In the genomic region with DNA sequence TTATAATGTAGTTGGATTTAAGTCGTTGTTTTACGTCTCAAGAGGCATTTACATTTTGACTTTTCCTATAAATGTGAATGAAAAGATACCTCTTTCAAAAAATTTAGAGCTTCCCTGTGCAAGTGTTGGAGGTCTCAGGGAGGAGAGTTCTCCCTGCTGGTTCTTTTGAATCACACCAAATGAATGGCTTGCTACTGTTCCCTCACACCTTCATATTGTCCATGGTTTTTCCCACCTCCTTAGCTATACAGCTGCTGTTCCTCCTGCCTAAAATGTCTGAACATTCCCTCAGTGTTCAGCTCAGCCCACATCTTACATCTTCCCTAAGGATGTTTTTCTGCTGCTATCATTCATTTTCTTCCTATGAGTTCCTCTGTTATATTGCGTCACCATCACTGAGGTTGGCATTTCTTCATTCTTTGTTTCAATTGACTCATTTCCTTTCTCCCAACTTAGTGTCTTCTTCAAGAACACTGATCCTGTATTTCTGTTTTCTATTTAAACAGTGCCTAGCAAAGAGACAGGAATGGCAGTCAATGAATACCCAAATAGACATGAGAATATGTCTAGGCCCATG, we compare ENCODE assay signal across 11 cellular contexts. TPM values are rescaled to one million over a fixed set of nuclear protein-coding genes. Genes with fewer than 3 reads are reported as not detected.
DNase-seq lines count a peak whose midpoint lies in the region; ATAC-seq, FAIRE-seq and TF ChIP-seq lines count a peak whose summit lies in the region.
"Had no signal": no experiment of that assay in that cellular context is flagged by ENCODE, and none has a peak within 500 bp of the region (broad histone marks: within the 10 kb centered on the region; RNA-seq: fewer than 3 reads in every experiment).

No MANE protein-coding gene starts in this region.

- H2BK120ac ChIP-seq in H9 (ENCODE audit: low read depth, low read length, poor library complexity, severe bottlenecking) = no peak overlapping the region

- no peak overlapping the region for H3K9ac ChIP-seq in H9 (ENCODE audit: extremely low read depth, insufficient read length, low read length)

- H2BK15ac ChIP-seq in H9 (ENCODE audit: low read depth, low read length) = no peak overlapping the region

- H3K4me2 ChIP-seq in H9 (ENCODE audit: insufficient read depth, insufficient read length, low read length) = no peak overlapping the region

- H3K4me3 ChIP-seq in AG04449 (ENCODE audit: low read depth, low read length) (no peak overlapping the region), fibroblast of villous mesenchyme (ENCODE audit: low read depth, low read length) (no peak overlapping the region)
- H3K4me3 ChIP-seq: gastrocnemius medialis had no signal

- no peak overlapping the region for H3K4ac ChIP-seq in H9 (ENCODE audit: low read depth, low read length)

- POLR2A ChIA-PET in AG04449 (lab: Yijun Ruan, JAX) = interaction anchor here (0.7 kb wide), 1 partner anchor 186 kb away, joined by 3 read pairs; no protein-coding TSS in a partner anchor

- H3K23ac ChIP-seq in H9 (ENCODE audit: insufficient read length, low read depth, low read length) = no peak overlapping the region

- H2BK20ac ChIP-seq in H9 (ENCODE audit: low read depth, low read length, poor library complexity, severe bottlenecking) = no peak overlapping the region

- no peak for FAIRE-seq in GM19239 (lab: Jason Lieb, UNC)
- FAIRE-seq: G401.6 had no signal

- H4K8ac ChIP-seq in H9 (replicated peaks; ENCODE audit: insufficient read length, low read depth, low read length) = no peak overlapping the region

- H3K9me3 ChIP-seq in H9 (ENCODE audit: control insufficient read depth, low read depth, low read length) = no peaks in the 10 kb centered on the region
- H3K9me3 ChIP-seq: gastrocnemius medialis had no signal

- H3K79me1 ChIP-seq in H9 (ENCODE audit: insufficient read depth, low read depth, low read length, poor library complexity, severe bottlenecking) = no peaks in the 10 kb centered on the region

- H2AFZ ChIP-seq in H9 (ENCODE audit: low read length) = no peak overlapping the region

- H4K91ac ChIP-seq in H9 (ENCODE audit: insufficient read length, low read depth, low read length) = no peak overlapping the region

- H2BK5ac ChIP-seq in H9 (ENCODE audit: insufficient read length, low read length) = no peak overlapping the region

- CTCF ChIA-PET in AG04449 (lab: Yijun Ruan, JAX) = interaction anchor here (0.7 to 2.8 kb wide), 6 partner anchors 12 to 461 kb away, joined by 3 to 14 read pairs (median 4); no protein-coding TSS in a partner anchor

- H3K4me1 ChIP-seq in H9 (ENCODE audit: insufficient read depth, low read length) = no peaks in the 10 kb centered on the region
- H3K4me1 ChIP-seq: gastrocnemius medialis had no signal

- no peak for ATAC-seq in GM21786 (IDR thresholded peaks at IDR 0.05; ENCODE audit: unreplicated experiment)
- ATAC-seq: gastrocnemius medialis had no signal

- H3K4me1 Mint-ChIP-seq in H9 = no peaks in the 10 kb centered on the region
- peaks cover 6% of the 10 kb centered on the region for H3K4me1 Mint-ChIP-seq in T-helper 1 cell treated with Interleukin-12 subunit alpha and Interleukin-12 subunit beta and Interleukin-4 antibody, amounts not matched to agents 30 μg/mL and 1 μg/mL, for 36 hours (ENCODE audit: low read depth)

- no peak overlapping the region for H3K14ac ChIP-seq in H9 (ENCODE audit: insufficient read depth, low read length)

- WGBS in H9 (ENCODE audit: extremely low coverage, insufficient read length, low lambda C conversion rate) = no CpG with 5 or more reads among the region's 3 CpGs

- TF ChIP-seq CTCF in AG04449 (IDR thresholded peaks at IDR 0.05; ENCODE audit: insufficient read depth, low read length, missing control alignments) (no peak), H9 (conservative IDR thresholded peaks at IDR 0.05) (no peak), fibroblast of villous mesenchyme (IDR thresholded peaks at IDR 0.05; ENCODE audit: insufficient read depth, low read depth, low read length) (no peak)

- peak; percentile 87 for DNase-seq in AG04449 (ENCODE audit: low read depth, low spot score)
- no peak for DNase-seq in H9
- peak; percentile 85 for DNase-seq in fibroblast of villous mesenchyme (ENCODE audit: low read depth)
- DNase-seq in GM19239 (ENCODE audit: insufficient read length, low spot score) = no peak
- no peak for DNase-seq in effector CD8-positive, alpha-beta T cell (lab: John Stamatoyannopoulos, UW)
- DNase-seq in NCI-H2029 (lab: John Stamatoyannopoulos, UW) = no peak
- DNase-seq: gastrocnemius medialis, OCI-M1 had no signal

- peaks cover 10 to 23% (median 11%) of the 10 kb centered on the region in 3 experiments; a peak in 6 of 7 replicates for H3K36me3 Mint-ChIP-seq in H9 (ENCODE audit: insufficient read depth in 1 of 3, low read depth in 3 of 3)
- H3K36me3 Mint-ChIP-seq in T-helper 1 cell treated with Interleukin-12 subunit alpha and Interleukin-12 subunit beta and Interleukin-4 antibody, amounts not matched to agents 30 μg/mL and 1 μg/mL, for 36 hours (ENCODE audit: low read depth) = peaks cover 28% of the 10 kb centered on the region

- no peaks in the 10 kb centered on the region for H3K23me2 ChIP-seq in H9 (ENCODE audit: insufficient read length, low read depth, low read length, poor library complexity, severe bottlenecking)

- H3K27me3 Mint-ChIP-seq in H9 (ENCODE audit: low read depth) = no peaks in the 10 kb centered on the region
- H3K27me3 Mint-ChIP-seq in T-helper 1 cell treated with Interleukin-12 subunit alpha and Interleukin-12 subunit beta and Interleukin-4 antibody, amounts not matched to agents 30 μg/mL and 1 μg/mL, for 36 hours (ENCODE audit: low read depth) = no peaks in the 10 kb centered on the region

- no peak overlapping the region for H3K56ac ChIP-seq in H9 (ENCODE audit: insufficient read length, low read depth, low read length)

- no peaks in the 10 kb centered on the region for H4K20me1 ChIP-seq in H9 (ENCODE audit: control insufficient read depth, insufficient read depth, insufficient read length)

- H3K27ac ChIP-seq in H9 (ENCODE audit: insufficient read length, low read depth, low read length) = no peak overlapping the region
- H3K27ac ChIP-seq: gastrocnemius medialis had no signal

- H3K4me3 Mint-ChIP-seq in H9 = no peak overlapping the region
- no peak overlapping the region for H3K4me3 Mint-ChIP-seq in T-helper 1 cell treated with Interleukin-12 subunit alpha and Interleukin-12 subunit beta and Interleukin-4 antibody, amounts not matched to agents 30 μg/mL and 1 μg/mL, for 36 hours

- no peaks in the 10 kb centered on the region for H3K9me3 Mint-ChIP-seq in H9
- no peaks in the 10 kb centered on the region for H3K9me3 Mint-ChIP-seq in T-helper 1 cell treated with Interleukin-12 subunit alpha and Interleukin-12 subunit beta and Interleukin-4 antibody, amounts not matched to agents 30 μg/mL and 1 μg/mL, for 36 hours

- H2BK12ac ChIP-seq in H9 (ENCODE audit: insufficient read length, low read depth, low read length) = no peak overlapping the region

- no peak overlapping the region for H4K5ac ChIP-seq in H9 (ENCODE audit: insufficient read length, low read depth, low read length)

- peak overlapping the region in 2 of 3 experiments; percentile 14 to 15; a peak in 2 of 7 replicates for H3K27ac Mint-ChIP-seq in H9
- peak overlapping the region; percentile 1 for H3K27ac Mint-ChIP-seq in T-helper 1 cell treated with Interleukin-12 subunit alpha and Interleukin-12 subunit beta and Interleukin-4 antibody, amounts not matched to agents 30 μg/mL and 1 μg/mL, for 36 hours

- H3K27me3 ChIP-seq in H9 (ENCODE audit: insufficient read depth, low read length) = no peaks in the 10 kb centered on the region
- H3K27me3 ChIP-seq: gastrocnemius medialis had no signal

- H3T11ph ChIP-seq in H9 (ENCODE audit: low read length) = no peak overlapping the region

- H3K18ac ChIP-seq in H9 (ENCODE audit: insufficient read length, low read depth, low read length) = no peak overlapping the region

- H3K79me2 ChIP-seq in H9 (ENCODE audit: insufficient read depth, low read length) = no peaks in the 10 kb centered on the region

- H2AK5ac ChIP-seq in H9 (ENCODE audit: insufficient read length, low read length) = no peak overlapping the region

RNA-seq across cellular contexts. Expression of a gene that starts 46.0 kb away (rescaled TPM):
- total RNA-seq in H9 (2021) (102 and 103 TPM in 2 replicates), fibroblast of villous mesenchyme (174 and 189 TPM in 2 replicates)

Comparison
In these comparisons a context has a peak if more than half of its experiments do, and no peak if none do; other contexts are left out.
1. DNase-seq: peak in AG04449 (single experiment) and fibroblast of villous mesenchyme (single experiment); none in H9 (single experiment), GM19239 (single experiment), effector CD8-positive, alpha-beta T cell (single experiment) and NCI-H2029 (single experiment).